12 cellular contexts compared by ENCODE assay signal in genomic region chr5:109743041-109743531, GRCh38. TPM values are rescaled to one million over a fixed set of nuclear protein-coding genes. Genes with fewer than 3 reads are reported as not detected.
DNase-seq lines count a peak whose midpoint lies in the region; ATAC-seq and TF ChIP-seq lines count a peak whose summit lies in the region.
"Had no signal": no experiment of that assay in that cellular context is flagged by ENCODE, and none has a peak within 500 bp of the region (broad histone marks: within the 10 kb centered on the region; RNA-seq: fewer than 3 reads in every experiment).

No MANE protein-coding gene starts in this region.

- H3K27ac ChIP-seq in AG04450 (ENCODE audit: low read depth, low read length) = peak overlapping the region; percentile 80
- H3K27ac ChIP-seq in KMS-11 = peak overlapping the region; percentile 66
- peak overlapping the region; percentile 97 for H3K27ac ChIP-seq in mesodermal cell (ENCODE audit: low read depth, low read length, severe bottlenecking)

- H3K4me3 ChIP-seq in AG04450 (ENCODE audit: low read depth, low read length) (no peak overlapping the region), KMS-11 (IDR thresholded peaks at IDR 0.05; ENCODE audit: insufficient read depth, low read depth, low read length) (no peak overlapping the region), mesodermal cell (ENCODE audit: extremely low read depth, insufficient read depth, low read length, poor library complexity, severe bottlenecking) (no peak overlapping the region)

- CTCF ChIA-PET in AG04450 (lab: Charles Lee) = no interaction called here

- POLR2A ChIA-PET in AG04450 (lab: Yijun Ruan, JAX) = interaction anchor here (1.3 to 2.0 kb wide), 2 partner anchors 16 to 123 kb away, joined by 4 read pairs; no protein-coding TSS in a partner anchor

- H3K36me3 ChIP-seq in KMS-11 (ENCODE audit: insufficient read depth) (no peaks in the 10 kb centered on the region; the same call in 1 of the 2 replicates), mesodermal cell (ENCODE audit: control insufficient read depth, insufficient read depth, low read length) (peaks cover 7% of the 10 kb centered on the region)

- peaks cover 58% of the 10 kb centered on the region for H3K4me1 Mint-ChIP-seq in chondrocyte (ENCODE audit: low read depth)

- no peaks in the 10 kb centered on the region for H3K27me3 Mint-ChIP-seq in chondrocyte (ENCODE audit: low read depth)
- H3K27me3 Mint-ChIP-seq: activated naive CD4-positive, alpha-beta T cell treated with anti-CD3 and anti-CD28 coated beads, Interleukin-2, amount 10 ng/mL, durations not matched to agents 7 days and 5 days; CD4-positive, CD25-positive, alpha-beta regulatory T cell had no signal

- H3K27me3 ChIP-seq in AG04450 (ENCODE audit: control insufficient read depth, insufficient read depth, low read length) = no peaks in the 10 kb centered on the region
- H3K27me3 ChIP-seq in KMS-11 (ENCODE audit: insufficient read depth, low read depth) = no peaks in the 10 kb centered on the region

- H3K9ac ChIP-seq in KMS-11 = peak overlapping the region; percentile 20; the same call in 1 of the 2 replicates
- H3K9ac ChIP-seq: parathyroid adenoma had no signal

- no peak overlapping the region for H2AFZ ChIP-seq in KMS-11 (ENCODE audit: low read depth)

- H3K4me2 ChIP-seq in KMS-11 = peak overlapping the region; percentile 85

- WGBS in mesodermal cell (ENCODE audit: insufficient coverage in 2 of 2), 2 experiments = 77 to 83% methylated on average over 4 of the region's 5 CpGs

- H3K79me2 ChIP-seq in KMS-11 (ENCODE audit: insufficient read depth, low read depth) = peaks cover 94% of the 10 kb centered on the region
- H3K79me2 ChIP-seq: parathyroid adenoma had no signal

- peaks cover 12% of the 10 kb centered on the region; the same call in 1 of the 2 replicates for H4K20me1 ChIP-seq in KMS-11 (ENCODE audit: insufficient read depth)

- H3K27ac Mint-ChIP-seq in chondrocyte (ENCODE audit: unreplicated experiment) = peak overlapping the region; percentile 82

- peaks cover 96% of the 10 kb centered on the region for H3K4me1 ChIP-seq in KMS-11 (ENCODE audit: low read depth, poor library complexity, severe bottlenecking)
- H3K4me1 ChIP-seq in mesodermal cell (ENCODE audit: control insufficient read depth, insufficient read depth, low read length, poor library complexity, severe bottlenecking) = peaks cover 65% of the 10 kb centered on the region

- H3K9me3 ChIP-seq in AG04450 (ENCODE audit: control insufficient read depth, insufficient read depth, low read length) = no peaks in the 10 kb centered on the region
- no peaks in the 10 kb centered on the region for H3K9me3 ChIP-seq in mesodermal cell (ENCODE audit: control insufficient read depth, low read length)

- peaks cover 7% of the 10 kb centered on the region for H3K9me3 Mint-ChIP-seq in chondrocyte (ENCODE audit: low read depth)
- H3K9me3 Mint-ChIP-seq: activated naive CD4-positive, alpha-beta T cell treated with anti-CD3 and anti-CD28 coated beads, Interleukin-2, amount 10 ng/mL, durations not matched to agents 7 days and 5 days; CD4-positive, CD25-positive, alpha-beta regulatory T cell had no signal

- peaks cover 2% of the 10 kb centered on the region for H3K36me3 Mint-ChIP-seq in chondrocyte (ENCODE audit: low read depth)

- no peak for DNase-seq in AG04450 (ENCODE audit: low read depth, low spot score)
- no peak for DNase-seq in chondrocyte (ENCODE audit: low spot score)
- DNase-seq in GF-D8 (lab: John Stamatoyannopoulos, UW) = no peak
- DNase-seq in OCI-M2 (lab: John Stamatoyannopoulos, UW; ENCODE audit: unreplicated experiment) = no peak
- DNase-seq in omental fat pad (ENCODE audit: low spot score) = no peak
- DNase-seq: activated CD4-positive, alpha-beta T cell treated with anti-CD3 and anti-CD28 coated beads for 4 hours; activated naive CD4-positive, alpha-beta T cell treated with anti-CD3 and anti-CD28 coated beads, Interleukin-2, amount 10 ng/mL, durations not matched to agents 7 days and 5 days; CD4-positive, CD25-positive, alpha-beta regulatory T cell had no signal

- no peak overlapping the region for H3K4me3 Mint-ChIP-seq in chondrocyte (ENCODE audit: unreplicated experiment)
- H3K4me3 Mint-ChIP-seq: activated naive CD4-positive, alpha-beta T cell treated with anti-CD3 and anti-CD28 coated beads, Interleukin-2, amount 10 ng/mL, durations not matched to agents 7 days and 5 days; CD4-positive, CD25-positive, alpha-beta regulatory T cell had no signal

- TF ChIP-seq CTCF in AG04450 (IDR thresholded peaks at IDR 0.05; ENCODE audit: low read depth, low read length) (no peak), KMS-11 (conservative IDR thresholded peaks at IDR 0.05; ENCODE audit: low read depth, low read length) (no peak), chondrocyte (IDR thresholded peaks at IDR 0.05) (no peak), omental fat pad (IDR thresholded peaks at IDR 0.05) (no peak)

- no peak for ATAC-seq in HG03095 (IDR thresholded peaks at IDR 0.05; ENCODE audit: unreplicated experiment)
- ATAC-seq in omental fat pad (ENCODE audit: low FRiP score) = no peak

RNA-seq across cellular contexts. Expression of gene MAN2A1, which starts 53.4 kb away (rescaled TPM):
- polyA plus RNA-seq in AG04450 (2011; rRNA removed) = 40.1 and 55.8 TPM in 2 replicates
- 41.5 and 71.9 TPM in 2 replicates for polyA minus RNA-seq in AG04450 (2011; rRNA and poly(A)+ RNA removed)
- total RNA-seq in chondrocyte (75.0 to 144 TPM (median 75.7 TPM) in 3 replicates), omental fat pad (10 to 100 TPM; 38.3 to 51.9 (median 46.2) TPM)
- 146 TPM for polyA plus RNA-seq in mesodermal cell (2013, experiment 1 of 2)
- polyA plus RNA-seq in mesodermal cell (2013, experiment 2 of 2) = 157 TPM
